In the genomic region with DNA sequence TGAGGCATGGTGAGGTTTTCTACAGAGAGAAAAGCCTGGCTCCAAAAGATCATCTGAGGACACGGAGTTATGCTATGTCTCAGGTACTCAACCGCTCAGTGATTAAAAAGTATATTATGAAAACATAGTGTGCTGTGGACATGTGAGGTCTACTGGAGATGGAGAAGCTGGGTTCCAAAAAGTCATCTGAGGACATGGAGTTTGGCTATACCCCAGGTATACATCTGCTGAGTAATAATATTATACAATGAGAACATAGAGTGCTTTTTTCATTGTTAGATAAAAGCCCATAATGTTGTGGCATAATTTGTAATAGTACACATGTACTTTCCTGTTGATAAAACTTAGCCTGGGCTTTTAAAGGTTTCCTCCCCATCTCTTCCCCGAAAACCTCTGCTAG, we compare ENCODE assay signal across 28 cellular contexts.
"Had no signal": no experiment of that assay in that cellular context is flagged by ENCODE, and none has a peak within 500 bp of the region (broad histone marks: within the 10 kb centered on the region; RNA-seq: fewer than 3 reads in every experiment).

No MANE protein-coding gene starts in this region.

- ATAC-seq: activated CD4-positive, alpha-beta T cell treated with anti-CD3 and anti-CD28 coated beads for 36 hours; activated CD8-positive, alpha-beta memory T cell treated with anti-CD3 and anti-CD28 coated beads, Interleukin-2, amount 10 ng/mL, durations not matched to agents 7 days and 5 days; activated CD8-positive, alpha-beta T cell treated with anti-CD3 and anti-CD28 coated beads, Interleukin-2, amount 10 ng/mL, durations not matched to agents 7 days and 5 days; activated naive CD8-positive, alpha-beta T cell treated with anti-CD3 and anti-CD28 coated beads, Interleukin-2, amount 50 U/mL, for 24 hours; effector memory CD8-positive, alpha-beta T cell had no signal

- H3K4me3 ChIP-seq: adrenal gland, coronary artery, dorsolateral prefrontal cortex, esophagus muscularis mucosa, heart left ventricle had no signal

- DNase-seq: activated CD4-positive, alpha-beta memory T cell treated with anti-CD3 and anti-CD28 coated beads for 36 hours; activated CD4-positive, alpha-beta T cell treated with anti-CD3 and anti-CD28 coated beads for 36 hours; activated CD4-positive, alpha-beta T cell treated with anti-CD3 and anti-CD28 coated beads, Interleukin-2, amount 10 ng/mL, durations not matched to agents 24 days and 14 days; activated CD4-positive, CD25-positive, alpha-beta regulatory T cell; activated CD4-positive, CD25-positive, alpha-beta regulatory T cell treated with anti-CD3 and anti-CD28 coated beads, Interleukin-2, amount 50 U/mL, for 72 hours; activated CD8-positive, alpha-beta memory T cell treated with anti-CD3 and anti-CD28 coated beads, Interleukin-2, amount 10 ng/mL, durations not matched to agents 7 days and 5 days; activated CD8-positive, alpha-beta memory T cell treated with anti-CD3 and anti-CD28 coated beads, Interleukin-2, amount 50 U/mL, for 4 hours; activated CD8-positive, alpha-beta T cell treated with anti-CD3 and anti-CD28 coated beads, Interleukin-2, amount 10 ng/mL, durations not matched to agents 7 days and 5 days; activated effector memory CD4-positive, alpha-beta T cell treated with anti-CD3 and anti-CD28 coated beads, Interleukin-2, amount 50 U/mL, for 16 hours; activated naive CD4-positive, alpha-beta T cell treated with anti-CD3 and anti-CD28 coated beads for 36 hours; activated naive CD8-positive, alpha-beta T cell treated with anti-CD3 and anti-CD28 coated beads for 36 hours; activated naive CD8-positive, alpha-beta T cell treated with anti-CD3 and anti-CD28 coated beads, Interleukin-2, amount 50 U/mL, for 24 hours; activated T-cell treated with anti-CD3 and anti-CD28 coated beads, Interleukin-2, amount 50 U/mL, for 1 hour; activated T-cell treated with anti-CD3 and anti-CD28 coated beads, Interleukin-2, amount 50 U/mL, for 48 hours; adrenal gland; anterior cingulate cortex; brain microvascular endothelial cell; central memory CD4-positive, alpha-beta T cell; cerebellar nuclear complex; dorsolateral prefrontal cortex; effector memory CD8-positive, alpha-beta T cell; erythroblast; foreskin fibroblast; glutamatergic neuron; heart left ventricle; T-helper 2 cell had no signal
